8 cellular contexts compared by ENCODE assay signal in the genomic region with DNA sequence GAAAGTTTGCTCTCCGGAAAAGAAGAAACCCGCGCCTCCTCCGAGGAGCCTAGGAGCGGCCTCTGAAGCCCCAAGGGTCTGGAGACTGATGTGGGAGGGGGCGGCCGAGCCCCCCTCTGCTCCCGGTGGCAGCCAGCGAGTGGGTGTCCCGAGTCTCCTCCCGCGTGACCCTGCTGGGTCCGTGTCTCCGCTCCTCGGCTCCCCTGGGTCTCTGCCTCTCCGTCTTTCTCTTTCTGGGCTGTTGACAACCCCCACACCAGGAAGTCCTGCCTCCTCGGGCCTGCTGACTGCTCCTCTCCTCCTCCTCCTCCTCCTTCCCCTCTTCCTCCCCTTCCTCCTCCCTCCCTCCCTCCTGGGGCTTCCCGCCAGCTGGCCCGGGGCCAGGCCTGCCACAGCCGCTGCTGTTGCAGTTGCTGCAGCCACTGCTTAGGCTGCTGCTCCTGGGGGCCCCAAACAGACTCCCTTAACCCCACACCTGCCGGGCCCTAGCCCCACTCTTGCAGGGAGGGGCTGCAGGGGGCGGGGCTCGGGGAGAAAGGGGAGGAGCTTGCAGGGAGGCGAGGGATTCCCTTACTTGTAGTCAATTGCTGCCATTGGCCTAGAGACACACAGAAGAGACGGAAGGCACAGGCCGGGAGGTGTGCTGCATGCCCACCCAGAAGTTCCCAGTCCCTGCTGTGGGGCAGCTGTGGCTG. TPM values are rescaled to one million over a fixed set of nuclear protein-coding genes. Genes with fewer than 3 reads are reported as not detected.
A peak's percentile ranks its signal among the peaks of the same experiment; 100 is the strongest.
DNase-seq lines count a peak whose midpoint lies in the region; ATAC-seq, FAIRE-seq and TF ChIP-seq lines count a peak whose summit lies in the region.

A gene (minus strand): TSS at position 249 of the 695 bp plus-strand sequence. CDS start 1,176 bp downstream, outside the sequence.

- H3K27ac ChIP-seq in body of pancreas = peak within 1 kb of the TSS; percentile 46 to 86 (median 84)

- H3K36me3 ChIP-seq in body of pancreas (replicated peaks in 1 of 2; ENCODE audit: insufficient read depth in 1 of 2, low read depth in 2 of 2) = no peaks in the 10 kb centered on the region

- 1% methylated on average over 22 of the region's 26 CpGs for WGBS in body of pancreas, 2 donors

- ATAC-seq in HG03025 (IDR thresholded peaks at IDR 0.05; ENCODE audit: low FRiP score, unreplicated experiment) (peak; percentile 49), body of pancreas (peak; percentile 86), sciatic nerve (peak; percentile 94)

- intact Hi-C loops in body of pancreas (cut with DNase I) = loop anchor here (10.0 kb wide), 1 partner anchor 206 kb away; no protein-coding TSS in a partner anchor
- intact Hi-C loops in sciatic nerve (cut with DNase I) = no loop called here

- FAIRE-seq in GM18507 (lab: Jason Lieb, UNC) = peak; percentile 92

- H3K27me3 ChIP-seq in body of pancreas = no peaks in the 10 kb centered on the region

- H3K4me3 ChIP-seq in body of pancreas = peak within 1 kb of the TSS; percentile 66 to 94

- TF ChIP-seq POLR2A in body of pancreas (IDR thresholded peaks at IDR 0.05) = peak; percentile 49 to 93 (median 87)

- DNase-seq in GM18507 (ENCODE audit: extremely low spot score, insufficient read length, low read depth) (peak; percentile 79), NCI-H2171 (lab: John Stamatoyannopoulos, UW) (peak; percentile 84), UCSD-AML1 (lab: John Stamatoyannopoulos, UW; ENCODE audit: unreplicated experiment) (peak; percentile 87), body of pancreas (peak; percentile 95 to 96 (median 96)), iPS DF 19.7 (ENCODE audit: low read depth, low spot score) (peak; percentile 72), sciatic nerve (ENCODE audit: low spot score) (peak; percentile 99), cortex of kidney (lab: John Stamatoyannopoulos, UW) (no peak)

- H3K4me1 ChIP-seq in body of pancreas = peaks cover 44% of the 10 kb centered on the region

- H3K9me3 ChIP-seq in body of pancreas = no peaks in the 10 kb centered on the region

- TF ChIP-seq CTCF in body of pancreas (IDR thresholded peaks at IDR 0.05) = no peak

RNA-seq across cellular contexts. Expression of the gene that starts here (rescaled TPM):
- total RNA-seq in body of pancreas (10 to 100 TPM; 16.6 to 34.9 TPM), sciatic nerve (148 TPM)
